In the genomic region with DNA sequence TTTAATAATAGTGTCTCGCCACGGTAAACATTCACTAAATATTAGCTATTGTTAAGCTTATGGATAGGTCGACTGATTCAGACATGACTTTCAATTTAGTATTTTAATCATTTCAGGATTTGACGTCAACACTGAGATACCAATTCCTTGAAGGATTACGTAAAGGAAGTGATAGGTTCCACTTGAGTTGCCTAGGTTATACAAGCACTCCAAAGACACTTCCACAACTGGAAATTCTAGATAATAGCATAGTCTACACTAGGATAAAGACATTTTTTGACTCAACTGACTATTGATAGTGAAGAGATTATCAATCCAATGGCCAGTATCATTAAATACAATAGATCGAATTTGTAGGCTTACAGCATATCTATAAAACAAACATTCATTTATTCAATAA, we compare ENCODE assay signal across 8 cellular contexts.
"Had no signal": no experiment of that assay in that cellular context is flagged by ENCODE, and none has a peak within 500 bp of the region (broad histone marks: within the 10 kb centered on the region; RNA-seq: fewer than 3 reads in every experiment).

No MANE protein-coding gene starts in this region.

- H2AFZ ChIP-seq: GM23248 had no signal

- H3K27ac Mint-ChIP-seq: HFFc6 had no signal

- H3K9me3 Mint-ChIP-seq: HFFc6 had no signal

- DNase-seq: GM23248, GOT3, HFFc6, IMR-90, KG1 had no signal

- H3K27ac ChIP-seq: GM23248 had no signal

- H3K4me3 ChIP-seq: GM23248, HAP-1, K562 had no signal

- H3K4me3 Mint-ChIP-seq: HFFc6 had no signal

- H3K4me1 ChIP-seq: HAP-1 had no signal

- H3K9me3 ChIP-seq: HAP-1 had no signal

- H3K36me3 ChIP-seq: HAP-1 had no signal

- ATAC-seq: HCT116, K562 had no signal
